ENCODE assay signal across 10 cellular contexts in the genomic region with DNA sequence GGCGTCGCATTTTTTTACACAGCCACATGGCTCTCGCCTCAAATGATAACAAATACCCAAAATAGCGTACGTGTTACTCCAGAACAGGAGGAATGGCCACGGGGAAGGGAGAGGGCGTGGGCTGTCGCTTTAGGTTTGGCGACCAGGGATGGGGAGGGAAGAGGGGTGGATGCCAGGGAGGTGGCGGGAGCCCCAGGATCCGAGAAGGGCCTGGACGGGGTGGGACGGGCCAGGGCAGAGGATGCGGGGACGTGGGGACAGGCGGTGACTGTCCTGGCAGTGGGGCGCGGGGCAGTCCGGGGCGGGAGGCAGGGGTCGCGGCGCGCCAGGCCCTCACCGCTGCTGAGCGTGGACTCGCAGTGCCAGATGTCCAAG. TPM values are rescaled to one million over a fixed set of nuclear protein-coding genes. Genes with fewer than 3 reads are reported as not detected.
DNase-seq lines count a peak whose midpoint lies in the region; ATAC-seq and TF ChIP-seq lines count a peak whose summit lies in the region.
"Had no signal": no experiment of that assay in that cellular context is flagged by ENCODE, and none has a peak within 500 bp of the region (broad histone marks: within the 10 kb centered on the region; RNA-seq: fewer than 3 reads in every experiment).

No MANE protein-coding gene starts in this region.

- ATAC-seq in left ventricle myocardium superior, result peak; percentile 13

- H3K4me3 Mint-ChIP-seq in activated T-cell treated with anti-CD3 and anti-CD28 coated beads, Interleukin-2, amount 50 U/mL, for 24 hours, result no peak overlapping the region

- no peak overlapping the region for H3K27ac Mint-ChIP-seq in activated T-cell treated with anti-CD3 and anti-CD28 coated beads, Interleukin-2, amount 50 U/mL, for 24 hours

- H3K9me3 ChIP-seq in adipocyte (ENCODE audit: control insufficient read depth, low read length), result no peaks in the 10 kb centered on the region
- H3K9me3 ChIP-seq: neutrophil had no signal

- peaks cover 4% of the 10 kb centered on the region for H3K9me3 Mint-ChIP-seq in activated T-cell treated with anti-CD3 and anti-CD28 coated beads, Interleukin-2, amount 50 U/mL, for 24 hours

- no peak for TF ChIP-seq CTCF in retinal pigment epithelial cell (conservative IDR thresholded peaks at IDR 0.05; ENCODE audit: low read depth, low read length)

- intact Hi-C loops in left ventricle myocardium superior (cut with micrococcal nuclease), result no loop called here

- peak overlapping the region; percentile 93 for H3K9ac ChIP-seq in adipocyte (ENCODE audit: low read length)

- no peaks in the 10 kb centered on the region for H3K36me3 Mint-ChIP-seq in activated T-cell treated with anti-CD3 and anti-CD28 coated beads, Interleukin-2, amount 50 U/mL, for 24 hours (ENCODE audit: low read depth)

- H3K27me3 Mint-ChIP-seq in activated T-cell treated with anti-CD3 and anti-CD28 coated beads, Interleukin-2, amount 50 U/mL, for 24 hours, result peaks cover 54% of the 10 kb centered on the region

- H3K4me1 Mint-ChIP-seq in activated T-cell treated with anti-CD3 and anti-CD28 coated beads, Interleukin-2, amount 50 U/mL, for 24 hours (ENCODE audit: low read depth), result peaks cover 3% of the 10 kb centered on the region

- DNase-seq in GM03348 (ENCODE audit: low spot score) (peak; percentile 13), adipocyte (ENCODE audit: low read depth) (peak; percentile 29), left ventricle myocardium superior (peak; percentile 31), retinal pigment epithelial cell (ENCODE audit: low read depth) (no peak), GF-D8 (lab: John Stamatoyannopoulos, UW) (no peak)
- no peak for DNase-seq in activated T-cell treated with anti-CD3 and anti-CD28 coated beads, Interleukin-2, amount 50 U/mL, for 24 hours
- DNase-seq in effector CD8-positive, alpha-beta T cell (lab: John Stamatoyannopoulos, UW), result no peak
- DNase-seq in activated CD4-positive, alpha-beta T cell treated with anti-CD3 and anti-CD28 coated beads, Interleukin-2, amount 50 U/mL, for 1 hour, result no peak
- DNase-seq: activated T-cell treated with anti-CD3 and anti-CD28 coated beads, Interleukin-2, amount 50 U/mL, for 1 hour had no signal

- H3K4me1 ChIP-seq in adipocyte (ENCODE audit: control insufficient read depth, insufficient read depth, low read length), result peaks cover 23% of the 10 kb centered on the region

- no peaks in the 10 kb centered on the region for H3K36me3 ChIP-seq in adipocyte (ENCODE audit: control insufficient read depth, insufficient read depth, low read length, severe bottlenecking)
- H3K36me3 ChIP-seq: neutrophil had no signal

- peaks cover 2% of the 10 kb centered on the region for H3K27me3 ChIP-seq in adipocyte (replicated peaks; ENCODE audit: control insufficient read depth, insufficient read depth, low read length)

- H3K4me3 ChIP-seq in adipocyte (ENCODE audit: low read length) (peak overlapping the region; percentile 92), retinal pigment epithelial cell (ENCODE audit: low read length) (peak overlapping the region; percentile 57)

RNA-seq across cellular contexts. Expression of a gene that starts 0.6 kb away (rescaled TPM):
- 32.1 TPM for total RNA-seq in left ventricle myocardium superior

Comparison
In these comparisons a context has a peak if more than half of its experiments do, and no peak if none do; other contexts are left out.
1. DNase-seq: peak in GM03348 (single experiment), adipocyte (single experiment) and left ventricle myocardium superior (single experiment); none in retinal pigment epithelial cell (single experiment), activated T-cell treated with anti-CD3 and anti-CD28 coated beads, Interleukin-2, amount 50 U/mL, for 24 hours (single experiment), effector CD8-positive, alpha-beta T cell (single experiment), activated CD4-positive, alpha-beta T cell treated with anti-CD3 and anti-CD28 coated beads, Interleukin-2, amount 50 U/mL, for 1 hour (single experiment) and GF-D8 (single experiment).